ENCODE assay signal across 21 cellular contexts in the genomic region with DNA sequence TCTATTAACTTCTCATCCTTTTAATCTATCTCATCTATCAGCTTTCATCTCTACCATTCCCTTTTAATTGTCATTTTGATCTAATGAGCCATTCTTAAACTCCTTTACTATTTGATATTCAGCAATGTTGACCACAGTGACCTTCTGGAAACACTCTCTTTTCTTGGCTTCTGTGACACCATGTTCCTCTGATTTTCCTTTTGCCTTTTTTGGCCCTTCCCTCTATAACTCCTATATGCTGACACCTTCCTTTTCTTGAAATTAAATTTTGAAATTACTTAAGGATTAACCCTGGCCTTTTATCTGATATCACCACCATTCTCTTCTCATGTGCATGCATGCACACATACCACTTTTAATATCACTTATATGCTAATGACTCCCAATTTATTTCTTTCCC. TPM values are rescaled to one million over a fixed set of nuclear protein-coding genes. Genes with fewer than 3 reads are reported as not detected.
DNase-seq lines count a peak whose midpoint lies in the region; ATAC-seq lines count a peak whose summit lies in the region.
"Had no signal": no experiment of that assay in that cellular context is flagged by ENCODE, and none has a peak within 500 bp of the region (broad histone marks: within the 10 kb centered on the region; RNA-seq: fewer than 3 reads in every experiment).

No MANE protein-coding gene starts in this region.

- H3K4me1 Mint-ChIP-seq in activated naive CD4-positive, alpha-beta T cell treated with anti-CD3 and anti-CD28 coated beads, Interleukin-2, amount 50 U/mL, for 24 hours = peaks cover 53% of the 10 kb centered on the region
- H3K4me1 Mint-ChIP-seq in activated naive CD4-positive, alpha-beta T cell treated with anti-CD3 and anti-CD28 coated beads, Interleukin-2, amount 10 ng/mL, durations not matched to agents 7 days and 5 days = peaks cover 26% of the 10 kb centered on the region
- H3K4me1 Mint-ChIP-seq in activated T-helper 1 cell treated with anti-CD3 and anti-CD28 coated beads, Interleukin-12 subunit alpha, Interleukin-12 subunit beta, Interleukin-2, Interleukin-4 antibody, amounts not matched to agents 30 ng/mL and 10 ng/mL and 1 ng/mL, durations not matched to agents 14 hours and 24 hours and 36 hours (ENCODE audit: low read depth) = peaks cover 69% of the 10 kb centered on the region
- H3K4me1 Mint-ChIP-seq in central memory CD8-positive, alpha-beta T cell = peaks cover 13% of the 10 kb centered on the region
- peaks cover 23% of the 10 kb centered on the region for H3K4me1 Mint-ChIP-seq in stimulated activated memory B cell treated with anti-CD40 and anti-IgM and Interleukin-4, amounts not matched to agents 10 μg/mL and 1 μg/mL and 100 μg/mL, for 72 hours
- H3K4me1 Mint-ChIP-seq in naive thymus-derived CD8-positive, alpha-beta T cell = peaks cover 2 to 24% (median 11%) of the 10 kb centered on the region in 4 donors

- CTCF ChIA-PET in activated naive CD4-positive, alpha-beta T cell treated with anti-CD3 and anti-CD28 coated beads, Interleukin-2, amount 10 ng/mL, durations not matched to agents 7 days and 5 days (lab: Charles Lee) = no interaction called here

- intact Hi-C loops in activated T-helper 1 cell treated with anti-CD3 and anti-CD28 coated beads, Interleukin-12 subunit alpha, Interleukin-12 subunit beta, Interleukin-2, Interleukin-4 antibody, amounts not matched to agents 30 ng/mL and 10 ng/mL and 1 ng/mL, durations not matched to agents 14 hours and 24 hours and 36 hours (cut with micrococcal nuclease) = no loop called here
- intact Hi-C loops in sciatic nerve (cut with DNase I) = no loop called here

- no peak for DNase-seq in activated naive CD4-positive, alpha-beta T cell treated with anti-CD3 and anti-CD28 coated beads, Interleukin-2, amount 10 ng/mL, durations not matched to agents 7 days and 5 days
- no peak for DNase-seq in activated T-helper 1 cell treated with anti-CD3 and anti-CD28 coated beads, Interleukin-12 subunit alpha, Interleukin-12 subunit beta, Interleukin-2, Interleukin-4 antibody, amounts not matched to agents 30 ng/mL and 10 ng/mL and 1 ng/mL, durations not matched to agents 14 hours and 24 hours and 36 hours (ENCODE audit: low spot score)
- no peak for DNase-seq in central memory CD8-positive, alpha-beta T cell (ENCODE audit: low spot score in 2 of 2)
- no peak for DNase-seq in naive thymus-derived CD8-positive, alpha-beta T cell
- DNase-seq in sciatic nerve (ENCODE audit: low spot score) (no peak), cerebellar nuclear complex (lab: John Stamatoyannopoulos, UW) (no peak)
- DNase-seq: C1 segment of cervical spinal cord; Calu3; CD4-positive, alpha-beta memory T cell; COR-L47; DMS153; DND-41; GDM1; HFFc6 had no signal

- H3K27me3 Mint-ChIP-seq in activated naive CD4-positive, alpha-beta T cell treated with anti-CD3 and anti-CD28 coated beads, Interleukin-2, amount 50 U/mL, for 24 hours = no peaks in the 10 kb centered on the region
- H3K27me3 Mint-ChIP-seq in activated naive CD4-positive, alpha-beta T cell treated with anti-CD3 and anti-CD28 coated beads, Interleukin-2, amount 10 ng/mL, durations not matched to agents 7 days and 5 days = no peaks in the 10 kb centered on the region
- H3K27me3 Mint-ChIP-seq in activated T-helper 1 cell treated with anti-CD3 and anti-CD28 coated beads, Interleukin-12 subunit alpha, Interleukin-12 subunit beta, Interleukin-2, Interleukin-4 antibody, amounts not matched to agents 30 ng/mL and 10 ng/mL and 1 ng/mL, durations not matched to agents 14 hours and 24 hours and 36 hours (ENCODE audit: insufficient read depth) = no peaks in the 10 kb centered on the region
- no peaks in the 10 kb centered on the region for H3K27me3 Mint-ChIP-seq in central memory CD8-positive, alpha-beta T cell
- no peaks in the 10 kb centered on the region for H3K27me3 Mint-ChIP-seq in stimulated activated memory B cell treated with anti-CD40 and anti-IgM and Interleukin-4, amounts not matched to agents 10 μg/mL and 1 μg/mL and 100 μg/mL, for 72 hours
- H3K27me3 Mint-ChIP-seq in naive thymus-derived CD8-positive, alpha-beta T cell = no peaks in the 10 kb centered on the region
- H3K27me3 Mint-ChIP-seq: CD4-positive, alpha-beta memory T cell had no signal

- POLR2A ChIA-PET in naive thymus-derived CD8-positive, alpha-beta T cell (lab: Charles Lee) = no interaction called here

- H3K36me3 Mint-ChIP-seq in activated naive CD4-positive, alpha-beta T cell treated with anti-CD3 and anti-CD28 coated beads, Interleukin-2, amount 50 U/mL, for 24 hours = peaks cover 6% of the 10 kb centered on the region
- H3K36me3 Mint-ChIP-seq in activated naive CD4-positive, alpha-beta T cell treated with anti-CD3 and anti-CD28 coated beads, Interleukin-2, amount 10 ng/mL, durations not matched to agents 7 days and 5 days = peaks cover 11% of the 10 kb centered on the region
- peaks cover 11% of the 10 kb centered on the region for H3K36me3 Mint-ChIP-seq in activated T-helper 1 cell treated with anti-CD3 and anti-CD28 coated beads, Interleukin-12 subunit alpha, Interleukin-12 subunit beta, Interleukin-2, Interleukin-4 antibody, amounts not matched to agents 30 ng/mL and 10 ng/mL and 1 ng/mL, durations not matched to agents 14 hours and 24 hours and 36 hours (ENCODE audit: low read depth)
- peaks cover 4% of the 10 kb centered on the region for H3K36me3 Mint-ChIP-seq in central memory CD8-positive, alpha-beta T cell (ENCODE audit: insufficient read depth)
- H3K36me3 Mint-ChIP-seq in stimulated activated memory B cell treated with anti-CD40 and anti-IgM and Interleukin-4, amounts not matched to agents 10 μg/mL and 1 μg/mL and 100 μg/mL, for 72 hours = peaks cover 27% of the 10 kb centered on the region
- H3K36me3 Mint-ChIP-seq in naive thymus-derived CD8-positive, alpha-beta T cell = peaks cover 0 to 4% (median 0%) of the 10 kb centered on the region in 3 donors
- H3K36me3 Mint-ChIP-seq: CD4-positive, alpha-beta memory T cell had no signal

- H3K4me3 Mint-ChIP-seq in activated naive CD4-positive, alpha-beta T cell treated with anti-CD3 and anti-CD28 coated beads, Interleukin-2, amount 50 U/mL, for 24 hours = no peak overlapping the region
- H3K4me3 Mint-ChIP-seq in activated naive CD4-positive, alpha-beta T cell treated with anti-CD3 and anti-CD28 coated beads, Interleukin-2, amount 10 ng/mL, durations not matched to agents 7 days and 5 days = no peak overlapping the region
- no peak overlapping the region for H3K4me3 Mint-ChIP-seq in activated T-helper 1 cell treated with anti-CD3 and anti-CD28 coated beads, Interleukin-12 subunit alpha, Interleukin-12 subunit beta, Interleukin-2, Interleukin-4 antibody, amounts not matched to agents 30 ng/mL and 10 ng/mL and 1 ng/mL, durations not matched to agents 14 hours and 24 hours and 36 hours
- no peak overlapping the region for H3K4me3 Mint-ChIP-seq in central memory CD8-positive, alpha-beta T cell
- no peak overlapping the region for H3K4me3 Mint-ChIP-seq in stimulated activated memory B cell treated with anti-CD40 and anti-IgM and Interleukin-4, amounts not matched to agents 10 μg/mL and 1 μg/mL and 100 μg/mL, for 72 hours
- H3K4me3 Mint-ChIP-seq in naive thymus-derived CD8-positive, alpha-beta T cell = no peak overlapping the region
- H3K4me3 Mint-ChIP-seq: CD4-positive, alpha-beta memory T cell; GM23338; HFFc6 had no signal

- H3K27ac Mint-ChIP-seq in activated naive CD4-positive, alpha-beta T cell treated with anti-CD3 and anti-CD28 coated beads, Interleukin-2, amount 50 U/mL, for 24 hours = peak overlapping the region; percentile 6
- H3K27ac Mint-ChIP-seq in activated naive CD4-positive, alpha-beta T cell treated with anti-CD3 and anti-CD28 coated beads, Interleukin-2, amount 10 ng/mL, durations not matched to agents 7 days and 5 days = no peak overlapping the region
- H3K27ac Mint-ChIP-seq in activated T-helper 1 cell treated with anti-CD3 and anti-CD28 coated beads, Interleukin-12 subunit alpha, Interleukin-12 subunit beta, Interleukin-2, Interleukin-4 antibody, amounts not matched to agents 30 ng/mL and 10 ng/mL and 1 ng/mL, durations not matched to agents 14 hours and 24 hours and 36 hours = peak overlapping the region; percentile 54
- peak overlapping the region; percentile 7 for H3K27ac Mint-ChIP-seq in central memory CD8-positive, alpha-beta T cell (ENCODE audit: low read depth)
- peak overlapping the region; percentile 53 for H3K27ac Mint-ChIP-seq in stimulated activated memory B cell treated with anti-CD40 and anti-IgM and Interleukin-4, amounts not matched to agents 10 μg/mL and 1 μg/mL and 100 μg/mL, for 72 hours
- no peak overlapping the region for H3K27ac Mint-ChIP-seq in naive thymus-derived CD8-positive, alpha-beta T cell
- H3K27ac Mint-ChIP-seq: GM23338, HFFc6 had no signal

- H3K9me3 Mint-ChIP-seq in activated naive CD4-positive, alpha-beta T cell treated with anti-CD3 and anti-CD28 coated beads, Interleukin-2, amount 50 U/mL, for 24 hours = no peaks in the 10 kb centered on the region
- peaks cover 4% of the 10 kb centered on the region for H3K9me3 Mint-ChIP-seq in activated naive CD4-positive, alpha-beta T cell treated with anti-CD3 and anti-CD28 coated beads, Interleukin-2, amount 10 ng/mL, durations not matched to agents 7 days and 5 days
- H3K9me3 Mint-ChIP-seq in activated T-helper 1 cell treated with anti-CD3 and anti-CD28 coated beads, Interleukin-12 subunit alpha, Interleukin-12 subunit beta, Interleukin-2, Interleukin-4 antibody, amounts not matched to agents 30 ng/mL and 10 ng/mL and 1 ng/mL, durations not matched to agents 14 hours and 24 hours and 36 hours = peaks cover 10% of the 10 kb centered on the region
- H3K9me3 Mint-ChIP-seq in central memory CD8-positive, alpha-beta T cell = no peaks in the 10 kb centered on the region
- no peaks in the 10 kb centered on the region for H3K9me3 Mint-ChIP-seq in stimulated activated memory B cell treated with anti-CD40 and anti-IgM and Interleukin-4, amounts not matched to agents 10 μg/mL and 1 μg/mL and 100 μg/mL, for 72 hours
- H3K9me3 Mint-ChIP-seq in naive thymus-derived CD8-positive, alpha-beta T cell = peaks cover 0 to 3% (median 0%) of the 10 kb centered on the region in 9 donors
- H3K9me3 Mint-ChIP-seq: GM23338 had no signal

- no peak for ATAC-seq in central memory CD8-positive, alpha-beta T cell (replicated peaks; ENCODE audit: extremely low read depth, poor library complexity, severe bottlenecking)
- no peak for ATAC-seq in stimulated activated memory B cell treated with anti-CD40 and anti-IgM and Interleukin-4, amounts not matched to agents 10 μg/mL and 1 μg/mL and 100 μg/mL, for 72 hours
- no peak for ATAC-seq in naive thymus-derived CD8-positive, alpha-beta T cell
- ATAC-seq in sciatic nerve = no peak
- ATAC-seq: GM12878, GM23338 had no signal

RNA-seq across cellular contexts. Expression of gene SAMSN1, which starts 41.2 kb away (rescaled TPM):
- total RNA-seq in activated T-helper 1 cell treated with anti-CD3 and anti-CD28 coated beads, Interleukin-12 subunit alpha, Interleukin-12 subunit beta, Interleukin-2, Interleukin-4 antibody, amounts not matched to agents 30 ng/mL and 10 ng/mL and 1 ng/mL, durations not matched to agents 14 hours and 24 hours and 36 hours = 115 and 119 TPM in 2 replicates
- total RNA-seq in naive thymus-derived CD8-positive, alpha-beta T cell = 10 to 100 TPM; 27.0 to 27.9 TPM
- 10 to 100 TPM; 16.1 to 23.6 (median 20.4) TPM for polyA plus RNA-seq in naive thymus-derived CD8-positive, alpha-beta T cell
- 10.8 TPM for total RNA-seq in sciatic nerve
- total RNA-seq: A172, A673, HFFc6 had no signal
- polyA plus RNA-seq: BJ had no signal

Comparison
In these comparisons a context has a peak if more than half of its experiments do, and no peak if none do; other contexts are left out.
1. H3K27ac Mint-ChIP-seq: peak in activated naive CD4-positive, alpha-beta T cell treated with anti-CD3 and anti-CD28 coated beads, Interleukin-2, amount 50 U/mL, for 24 hours (single experiment), activated T-helper 1 cell treated with anti-CD3 and anti-CD28 coated beads, Interleukin-12 subunit alpha, Interleukin-12 subunit beta, Interleukin-2, Interleukin-4 antibody, amounts not matched to agents 30 ng/mL and 10 ng/mL and 1 ng/mL, durations not matched to agents 14 hours and 24 hours and 36 hours (single experiment), central memory CD8-positive, alpha-beta T cell (single experiment) and stimulated activated memory B cell treated with anti-CD40 and anti-IgM and Interleukin-4, amounts not matched to agents 10 μg/mL and 1 μg/mL and 100 μg/mL, for 72 hours (single experiment); none in activated naive CD4-positive, alpha-beta T cell treated with anti-CD3 and anti-CD28 coated beads, Interleukin-2, amount 10 ng/mL, durations not matched to agents 7 days and 5 days (single experiment) and naive thymus-derived CD8-positive, alpha-beta T cell (0 of 10).